ENCODE assay signal across 8 cellular contexts in genomic region chr15:63500265-63501250, GRCh38. TPM values are rescaled to one million over a fixed set of nuclear protein-coding genes. Genes with fewer than 3 reads are reported as not detected.
A peak's percentile ranks its signal among the peaks of the same experiment; 100 is the strongest.
DNase-seq lines count a peak whose midpoint lies in the region; ATAC-seq and TF ChIP-seq lines count a peak whose summit lies in the region.

No MANE protein-coding gene starts in this region.

- H3K4me3 ChIP-seq in HCT116 (replicated peaks in 1 of 2; ENCODE audit: low read depth in 1 of 2, low read length in 2 of 2) (peak overlapping the region; percentile 35 to 78; a peak in 3 of 4 replicates), iPS-20b (ENCODE audit: low read length) (peak overlapping the region; percentile 52; the same call in 1 of the 2 replicates), skin epidermis (peak overlapping the region in 1 of 7 experiments; percentile 3), aorta (ENCODE audit: low read length in 2 of 2) (no peak overlapping the region)

- peaks cover 52% of the 10 kb centered on the region for H3K4me1 Mint-ChIP-seq in activated B cell treated with CpG ODN at 0.5 μM for 24 hours

- BruUV-seq in HCT116 (replicated peaks; lab: Mats Ljungman, UMichigan) = no TSS peak

- H3K9me3 ChIP-seq in HCT116 (ENCODE audit: control insufficient read depth in 1 of 2, insufficient read depth in 1 of 2, low read depth in 1 of 2, low read length in 2 of 2) (no peaks in the 10 kb centered on the region), iPS-20b (ENCODE audit: insufficient read depth, low read depth, low read length) (no peaks in the 10 kb centered on the region), aorta (ENCODE audit: control insufficient read depth, low read length) (no peaks in the 10 kb centered on the region)

- H2AFZ ChIP-seq in HCT116 (ENCODE audit: low read depth, low read length, poor library complexity, severe bottlenecking) = peak overlapping the region; percentile 92

- CTCF ChIA-PET in HCT116 (lab: Charles Lee) = interaction anchor here (1.0 to 1.7 kb wide), 3 partner anchors 13 to 109 kb away, joined by 3 to 9 read pairs (median 8); no protein-coding TSS in a partner anchor
- CTCF ChIA-PET in activated B cell treated with CpG ODN at 0.5 μM for 24 hours (lab: Charles Lee) = interaction anchor here (1.0 to 1.2 kb wide), 3 partner anchors 13 to 35 kb away, joined by 3 to 4 read pairs (median 4); no protein-coding TSS in a partner anchor

- peak overlapping the region; percentile 98 for H3K27ac Mint-ChIP-seq in activated B cell treated with CpG ODN at 0.5 μM for 24 hours

- no peak for ATAC-seq in HCT116
- no peak for ATAC-seq in activated B cell treated with CpG ODN at 0.5 μM for 24 hours (ENCODE audit: low read depth)
- no peak for ATAC-seq in aorta (ENCODE audit: low FRiP score)
- no peak for ATAC-seq in HG03196 (IDR thresholded peaks at IDR 0.05; ENCODE audit: unreplicated experiment)

- no peaks in the 10 kb centered on the region for H3K27me3 Mint-ChIP-seq in activated B cell treated with CpG ODN at 0.5 μM for 24 hours

- no peak for TF ChIP-seq POLR2A in HCT116 (IDR thresholded peaks at IDR 0.05; ENCODE audit: borderline replicate concordance, extremely low read depth, insufficient read depth, insufficient read length)

- peaks cover 5% of the 10 kb centered on the region for H3K36me3 Mint-ChIP-seq in activated B cell treated with CpG ODN at 0.5 μM for 24 hours (ENCODE audit: low read depth)

- peaks cover 22 to 46% of the 10 kb centered on the region in 2 experiments for H3K4me1 ChIP-seq in HCT116 (ENCODE audit: control insufficient read depth in 1 of 2, insufficient read depth in 2 of 2, low read length in 2 of 2)
- H3K4me1 ChIP-seq in iPS-20b (ENCODE audit: insufficient read depth, low read length) = peaks cover 13% of the 10 kb centered on the region
- peaks cover 1 to 4% of the 10 kb centered on the region in 2 donors for H3K4me1 ChIP-seq in aorta (ENCODE audit: control insufficient read depth in 1 of 2, insufficient read depth in 2 of 2, low read length in 2 of 2)

- peaks cover 11% of the 10 kb centered on the region for H3K79me2 ChIP-seq in HCT116 (ENCODE audit: insufficient read depth, low read length)

- peak overlapping the region; percentile 79 for H3K9ac ChIP-seq in HCT116 (ENCODE audit: low read length)
- no peak overlapping the region for H3K9ac ChIP-seq in iPS-20b (ENCODE audit: low read depth, low read length)

- H3K27me3 ChIP-seq in HCT116 (ENCODE audit: insufficient read depth, low read length) (no peaks in the 10 kb centered on the region), iPS-20b (ENCODE audit: insufficient read depth, low read length) (peaks cover 91% of the 10 kb centered on the region), aorta (ENCODE audit: control insufficient read depth in 1 of 2, insufficient read depth in 2 of 2, low read length in 1 of 2) (no peaks in the 10 kb centered on the region)

- H4K20me1 ChIP-seq in HCT116 (ENCODE audit: insufficient read depth) = peaks cover 1% of the 10 kb centered on the region; the same call in 1 of the 2 replicates

- RAD21 ChIA-PET in HCT116 (lab: Charles Lee; ENCODE audit: low non-redundant PET in 1 of 2, low total read pairs in 2 of 2, uncharacterized antibody in 2 of 2, unreplicated experiment in 2 of 2) = no interaction called here

- intact Hi-C loops in HCT116 (cut with micrococcal nuclease) = loop anchor here (5.0 kb wide), 1 partner anchor 962 kb away; the partner anchor contains the start of gene ZNF609
- intact Hi-C loops in activated B cell treated with CpG ODN at 0.5 μM for 24 hours (cut with micrococcal nuclease) = loop anchor here (10.0 kb wide), 1 partner anchor 376 kb away; the partner anchor contains the start of gene LACTB
- intact Hi-C loops in aorta (cut with DNase I) = loop anchor here (5.0 to 10.0 kb wide), 2 partner anchors 54 to 97 kb away; partner anchors contain the start of gene FBXL22 (in 2 of the 2)

- POLR2A ChIA-PET in HCT116 (lab: Charles Lee) = interaction anchor here (1.3 kb wide), 1 partner anchor 13 kb away, joined by 3 read pairs; no protein-coding TSS in a partner anchor
- POLR2A ChIA-PET in activated B cell treated with CpG ODN at 0.5 μM for 24 hours (lab: Charles Lee) = interaction anchor here (1.1 to 8.8 kb wide), 4 partner anchors 10 to 97 kb away, joined by 5 to 509 read pairs (median 189); partner anchors contain the start of gene FBXL22

- no peak for TF ChIP-seq RAD21 in HCT116 (IDR thresholded peaks at IDR 0.05; ENCODE audit: low read depth)

- H3K9me2 ChIP-seq in HCT116 (ENCODE audit: insufficient read depth) = no peaks in the 10 kb centered on the region

- H3K27ac ChIP-seq in HCT116 (ENCODE audit: low read depth, low read length) (0 out of 2 replicates have a peak overlapping the region, but pooled peaks have one; percentile 94), iPS-20b (ENCODE audit: low read length) (no peak overlapping the region), skin epidermis (peak overlapping the region in 19 of 21 experiments; percentile 44 to 99 (median 97)), aorta (ENCODE audit: low read depth in 1 of 2, low read length in 2 of 2) (peak overlapping the region in 1 of 2 donors; percentile 34)

- 70 to 74% methylated on average over 8 of the region's 8 CpGs for WGBS in aorta, 2 donors

- no peaks in the 10 kb centered on the region for H3K9me3 Mint-ChIP-seq in activated B cell treated with CpG ODN at 0.5 μM for 24 hours

- TF ChIP-seq CTCF in HCT116 (IDR thresholded peaks at IDR 0.05 in 2 of 3, conservative IDR thresholded peaks at IDR 0.05 in 1 of 3; ENCODE audit: borderline replicate concordance in 1 of 3, insufficient read depth in 1 of 3, low read depth in 2 of 3, low read length in 2 of 3) (no peak), activated B cell treated with CpG ODN at 0.5 μM for 24 hours (IDR thresholded peaks at IDR 0.05) (no peak)

- DNase-seq in HCT116 (ENCODE audit: low read depth, low spot score) (no peak), activated B cell treated with CpG ODN at 0.5 μM for 24 hours (no peak), NCI-H1930 (lab: John Stamatoyannopoulos, UW) (no peak), aorta (no peak), germinal center (ENCODE audit: low spot score) (no peak)

- peak overlapping the region; percentile 84 for H3K4me2 ChIP-seq in HCT116 (ENCODE audit: low read length)

- H3K36me3 ChIP-seq in HCT116 (ENCODE audit: control insufficient read depth in 1 of 2, insufficient read depth in 2 of 2, low read length in 2 of 2) (no peaks in the 10 kb centered on the region), iPS-20b (ENCODE audit: insufficient read depth, low read depth, low read length) (no peaks in the 10 kb centered on the region), aorta (ENCODE audit: control insufficient read depth in 1 of 2, insufficient read depth in 2 of 2, low read length in 1 of 2) (no peaks in the 10 kb centered on the region)

- H3K4me3 Mint-ChIP-seq in activated B cell treated with CpG ODN at 0.5 μM for 24 hours = peak overlapping the region; percentile 76

TF ChIP-seq in HCT116, 20 proteins besides CTCF, POLR2A, EP300 and RAD21:
- TF ChIP-seq MAX (IDR thresholded peaks at IDR 0.05) (no peak), EZH2 (IDR thresholded peaks at IDR 0.05) (no peak), FOSL1 (IDR thresholded peaks at IDR 0.05; ENCODE audit: low read depth) (no peak), SIN3A (IDR thresholded peaks at IDR 0.05; ENCODE audit: low read depth) (no peak), CEBPB (IDR thresholded peaks at IDR 0.05; ENCODE audit: low read depth) (no peak), CBX3 (IDR thresholded peaks at IDR 0.05; ENCODE audit: low read depth) (no peak), EGR1 (IDR thresholded peaks at IDR 0.05; ENCODE audit: low read depth) (no peak)

RNA-seq across cellular contexts. Expression of gene USP3, which starts 3.8 kb away (rescaled TPM):
- 61.6 TPM for total RNA-seq in HCT116 (2021; ENCODE audit: unreplicated experiment)
- 36.3 and 40.8 TPM in 2 replicates for polyA plus RNA-seq in HCT116 (2012)
- 92.7 and 110 TPM in 2 replicates for total RNA-seq in activated B cell treated with CpG ODN at 0.5 μM for 24 hours
- total RNA-seq in aorta = 10 to 100 TPM; 46.9 to 60.0 TPM
- 10 to 100 TPM; 16.3 to 28.9 TPM for polyA plus RNA-seq in aorta

Comparison
In these comparisons a context has a peak if more than half of its experiments do, and no peak if none do; other contexts are left out.
1. H3K4me3 ChIP-seq: peak in HCT116 (2 of 2) and iPS-20b (single experiment); none in aorta (0 of 2).